ENCODE assay signal across 8 cellular contexts in the genomic region with DNA sequence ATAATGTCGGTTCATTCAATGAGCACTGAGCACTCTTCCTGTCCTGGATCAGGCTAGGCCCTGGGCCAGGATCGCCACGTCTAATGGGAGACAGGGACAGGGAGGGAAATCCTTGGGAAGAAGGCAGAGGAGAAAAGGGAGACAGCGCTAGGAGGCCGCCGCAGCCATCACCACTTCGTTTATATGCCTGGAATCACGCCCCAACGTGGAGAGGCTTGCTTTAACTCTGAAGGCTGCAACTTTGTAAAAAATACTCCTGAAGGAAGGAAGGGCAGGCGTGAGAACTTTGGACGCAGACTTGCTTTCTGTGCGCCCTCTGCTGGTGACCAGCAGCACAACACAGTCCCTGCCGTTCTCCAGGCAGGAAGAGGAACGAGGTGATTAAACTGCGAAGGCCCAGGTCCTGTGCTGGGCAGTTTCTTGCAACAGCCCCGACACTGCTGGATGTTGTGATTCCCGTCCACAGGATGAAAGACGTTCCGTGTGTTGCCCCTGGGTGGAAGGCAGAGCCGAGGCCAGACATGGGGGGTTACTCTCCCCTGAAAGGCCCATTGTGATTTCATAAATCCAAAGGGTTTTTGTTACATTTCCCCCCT. TPM values are rescaled to one million over a fixed set of nuclear protein-coding genes. Genes with fewer than 3 reads are reported as not detected.
DNase-seq lines count a peak whose midpoint lies in the region; ATAC-seq and TF ChIP-seq lines count a peak whose summit lies in the region.

No MANE protein-coding gene starts in this region.

- peak; percentile 97 for ATAC-seq in CD8-positive, alpha-beta T cell
- no peak for ATAC-seq in GM18870 (IDR thresholded peaks at IDR 0.05; ENCODE audit: unreplicated experiment)

- no peaks in the 10 kb centered on the region for H3K27me3 ChIP-seq in CD8-positive, alpha-beta T cell (ENCODE audit: insufficient read depth, low read length)
- H3K27me3 ChIP-seq in OCI-LY3 (ENCODE audit: low read depth, low read length), result peaks cover 41% of the 10 kb centered on the region

- H3K4me1 Mint-ChIP-seq in CD8-positive, alpha-beta T cell (ENCODE audit: low read depth), result peaks cover 12% of the 10 kb centered on the region

- peak overlapping the region; percentile 10 for H3K27ac Mint-ChIP-seq in CD8-positive, alpha-beta T cell

- peak; percentile 57 to 89 (median 79) for DNase-seq in CD8-positive, alpha-beta T cell
- DNase-seq in HT-29 (ENCODE audit: low spot score) (peak; percentile 80), activated T-cell treated with anti-CD3 and anti-CD28 coated beads for 1 hour (ENCODE audit: low read depth) (peak; percentile 79), erythroblast (lab: John Stamatoyannopoulos, UW) (peak; percentile 77 to 87), mucosa of gallbladder (ENCODE audit: low spot score) (peak; percentile 92)
- DNase-seq in stimulated activated CD8-positive, alpha-beta memory T cell treated with anti-CD3 and anti-CD28 coated beads, Interleukin-15, amount 100 ng/mL, for 48 hours (ENCODE audit: low read depth in 2 of 2), result peak; percentile 55 to 58

- no peaks in the 10 kb centered on the region for H3K36me3 Mint-ChIP-seq in CD8-positive, alpha-beta T cell

- H3K4me2 ChIP-seq in OCI-LY3 (ENCODE audit: low read length), result peak overlapping the region; percentile 41

- H3K36me3 ChIP-seq in CD8-positive, alpha-beta T cell (ENCODE audit: insufficient read depth, low read length), result no peaks in the 10 kb centered on the region
- no peaks in the 10 kb centered on the region for H3K36me3 ChIP-seq in OCI-LY3 (replicated peaks; ENCODE audit: low read depth, low read length)

- H3K9ac ChIP-seq in OCI-LY3 (ENCODE audit: low read length), result no peak overlapping the region

- H3K9me3 Mint-ChIP-seq in CD8-positive, alpha-beta T cell, result no peaks in the 10 kb centered on the region

- peaks cover 6% of the 10 kb centered on the region for H3K4me1 ChIP-seq in CD8-positive, alpha-beta T cell (ENCODE audit: insufficient read depth, low read length)
- H3K4me1 ChIP-seq in OCI-LY3 (ENCODE audit: low read length), result 0 out of 2 replicates have a peak, but pooled peaks cover 3% of the 10 kb centered on the region

- H3K79me2 ChIP-seq in OCI-LY3 (ENCODE audit: low read length), result no peaks in the 10 kb centered on the region

- H4K20me1 ChIP-seq in OCI-LY3 (ENCODE audit: insufficient read depth, low read length), result no peaks in the 10 kb centered on the region

- H3K4me3 ChIP-seq in CD8-positive, alpha-beta T cell (ENCODE audit: low read depth, low read length), result no peak overlapping the region
- H3K4me3 ChIP-seq in OCI-LY3 (ENCODE audit: low read length), result no peak overlapping the region

- H3K27me3 Mint-ChIP-seq in CD8-positive, alpha-beta T cell (ENCODE audit: low read depth), result no peaks in the 10 kb centered on the region

- H2AFZ ChIP-seq in OCI-LY3 (ENCODE audit: low read depth, low read length), result peak overlapping the region; percentile 94

- intact Hi-C loops in CD8-positive, alpha-beta T cell (cut with DNase I, micrococcal nuclease), result loop anchor here (1.0 to 5.0 kb wide), 4 partner anchors 21 to 263 kb away; no protein-coding TSS in a partner anchor

- peak; percentile 95 for TF ChIP-seq CTCF in CD8-positive, alpha-beta T cell (IDR thresholded peaks at IDR 0.05)
- peak; percentile 96 for TF ChIP-seq CTCF in OCI-LY3 (IDR thresholded peaks at IDR 0.05; ENCODE audit: low read depth, low read length)

- no peak overlapping the region for H3K27ac ChIP-seq in CD8-positive, alpha-beta T cell (ENCODE audit: low read depth, low read length)
- no peak overlapping the region for H3K27ac ChIP-seq in OCI-LY3 (ENCODE audit: low read length)

- POLR2A ChIA-PET in CD8-positive, alpha-beta T cell (lab: Charles Lee), result no interaction called here

- H3K9me3 ChIP-seq in CD8-positive, alpha-beta T cell (ENCODE audit: low read length), result no peaks in the 10 kb centered on the region
- no peaks in the 10 kb centered on the region for H3K9me3 ChIP-seq in OCI-LY3 (ENCODE audit: insufficient read depth, low read length)

- no peak overlapping the region for H3K4me3 Mint-ChIP-seq in CD8-positive, alpha-beta T cell

- no peak for TF ChIP-seq POLR2A in erythroblast (IDR thresholded peaks at IDR 0.05; ENCODE audit: low read length)

- CTCF ChIA-PET in CD8-positive, alpha-beta T cell (lab: Charles Lee), result interaction anchor here (0.7 to 3.3 kb wide), 4 partner anchors 8 to 168 kb away, joined by 3 to 17 read pairs (median 10); no protein-coding TSS in a partner anchor

RNA-seq across cellular contexts. Expression of a gene that starts 22.1 kb away (rescaled TPM):
- under 1 TPM; 0.67 to 0.98 TPM for total RNA-seq in CD8-positive, alpha-beta T cell
- 3.5 and 6.4 TPM in 2 replicates for total RNA-seq in HT-29 (2014; rRNA removed; shearing (Covaris generic))
- total RNA-seq in mucosa of gallbladder, result 2.9 TPM

RNA-seq across cellular contexts. Expression of a gene that starts 22.2 kb away (rescaled TPM):
- total RNA-seq in CD8-positive, alpha-beta T cell, result not detected
- not detected in 2 replicates for total RNA-seq in HT-29 (2014; rRNA removed; shearing (Covaris generic))
- not detected for total RNA-seq in mucosa of gallbladder
